25 cellular contexts compared by ENCODE assay signal in the genomic region with DNA sequence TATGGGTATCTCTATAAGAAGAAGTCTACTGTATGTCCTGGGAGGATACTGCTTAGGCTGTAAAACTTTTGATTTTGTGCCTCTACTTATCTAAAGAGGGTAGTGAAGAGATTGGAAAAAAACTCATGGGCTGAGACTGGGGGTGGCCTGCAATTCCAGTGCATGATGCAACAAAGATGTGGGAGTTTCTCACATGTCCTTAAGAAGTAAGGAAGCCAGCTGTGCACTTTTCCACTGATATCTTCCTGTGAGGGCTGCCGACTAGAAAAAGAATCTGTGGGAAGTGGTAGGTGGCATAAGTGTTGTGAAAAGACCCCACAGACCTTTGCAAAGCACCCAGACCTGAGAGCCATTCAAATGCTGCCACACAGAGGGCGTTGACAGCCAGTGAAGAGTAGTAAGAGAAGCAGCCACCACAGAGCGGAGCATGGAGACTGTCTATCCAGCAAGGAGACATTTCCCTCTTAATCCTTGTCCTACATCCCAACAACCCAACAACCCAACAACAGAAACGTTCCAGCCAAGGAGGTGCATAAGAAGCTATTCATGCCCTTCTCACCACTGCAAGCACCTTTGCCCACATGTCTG.
"Had no signal": no experiment of that assay in that cellular context is flagged by ENCODE, and none has a peak within 500 bp of the region (broad histone marks: within the 10 kb centered on the region; RNA-seq: fewer than 3 reads in every experiment).

No MANE protein-coding gene starts in this region.

- H3K27ac ChIP-seq: adrenal gland, body of pancreas had no signal

- FAIRE-seq: bronchial epithelial cell had no signal

- ATAC-seq: activated CD8-positive, alpha-beta memory T cell treated with anti-CD3 and anti-CD28 coated beads, Interleukin-2, amount 10 ng/mL, durations not matched to agents 7 days and 5 days; body of pancreas; T-helper 17 cell had no signal

- H3K9me3 ChIP-seq: adrenal gland, body of pancreas had no signal

- H3K4me1 ChIP-seq: adrenal gland had no signal

- H3K4me3 ChIP-seq: adrenal gland, body of pancreas had no signal

- H3K36me3 ChIP-seq: adrenal gland had no signal

- DNase-seq: activated B cell treated with CpG ODN at 0.5 μM for 24 hours; activated CD4-positive, alpha-beta T cell treated with anti-CD3 and anti-CD28 coated beads for 1 hour; activated CD4-positive, alpha-beta T cell treated with anti-CD3 and anti-CD28 coated beads, Interleukin-2, amount 10 ng/mL, durations not matched to agents 24 days and 14 days; activated CD4-positive, alpha-beta T cell treated with anti-CD3 and anti-CD28 coated beads, Interleukin-2, amount 50 U/mL, for 48 hours; activated CD8-positive, alpha-beta memory T cell treated with anti-CD3 and anti-CD28 coated beads, Interleukin-2, amount 10 ng/mL, durations not matched to agents 7 days and 5 days; activated effector memory CD4-positive, alpha-beta T cell treated with anti-CD3 and anti-CD28 coated beads, Interleukin-2, amount 50 U/mL, for 16 hours; activated naive CD4-positive, alpha-beta T cell treated with Interleukin-2 at 50 U/mL for 16 hours; activated T-cell treated with anti-CD3 and anti-CD28 coated beads, Interleukin-2, amount 50 U/mL, for 24 hours; adrenal gland; aorta; body of pancreas; central memory CD4-positive, alpha-beta T cell; Karpas-422; NCI-H1092; NCI-H1417; NCI-H1930; NCI-H2171; NCI-H2227 treated with DMSO at 0.1 percent for 48 hours; NCI-H446 treated with DMSO at 0.1 percent for 48 hours; NCI-H524 treated with DMSO at 0.1 percent for 48 hours; NCI-H748 treated with DMSO at 0.1 percent for 48 hours; SIG-M5; T-helper 17 cell; T-helper 9 cell had no signal

- H3K27me3 ChIP-seq: adrenal gland, body of pancreas had no signal
